In the genomic region with DNA sequence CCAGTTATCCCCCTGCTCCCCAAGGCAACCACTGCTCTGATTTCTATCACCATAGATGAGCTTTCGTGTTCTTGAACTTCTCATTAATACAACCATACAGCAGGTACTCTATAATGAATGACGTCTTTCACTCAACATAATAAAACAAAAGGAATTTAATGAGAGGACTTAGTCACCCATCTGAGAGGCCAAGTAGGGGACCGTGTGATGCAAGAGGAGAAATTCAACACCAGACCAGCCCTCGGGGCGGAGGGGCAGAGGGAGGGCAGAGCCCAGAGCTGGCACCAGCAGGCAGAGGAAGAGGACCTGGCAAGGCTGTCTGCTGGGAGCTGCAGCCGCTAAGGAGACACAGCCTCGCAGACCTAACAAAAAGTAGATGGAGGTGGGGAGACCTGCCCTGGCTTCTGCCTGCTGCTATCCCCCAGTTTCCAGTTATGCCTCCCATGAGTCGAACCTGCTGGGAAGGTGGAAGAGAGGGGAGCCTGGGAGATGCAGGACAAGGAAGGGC, we compare ENCODE assay signal across 8 cellular contexts.
DNase-seq lines count a peak whose midpoint lies in the region.

No MANE protein-coding gene starts in this region.

- no peak overlapping the region for H3K27ac Mint-ChIP-seq in activated T-cell treated with anti-CD3 and anti-CD28 coated beads, Interleukin-2, amount 50 U/mL, for 24 hours

- H3K9me3 Mint-ChIP-seq in activated T-cell treated with anti-CD3 and anti-CD28 coated beads, Interleukin-2, amount 50 U/mL, for 24 hours = no peaks in the 10 kb centered on the region

- no peak overlapping the region for H3K4me3 Mint-ChIP-seq in activated T-cell treated with anti-CD3 and anti-CD28 coated beads, Interleukin-2, amount 50 U/mL, for 24 hours

- H3K36me3 Mint-ChIP-seq in activated T-cell treated with anti-CD3 and anti-CD28 coated beads, Interleukin-2, amount 50 U/mL, for 24 hours (ENCODE audit: low read depth) = no peaks in the 10 kb centered on the region

- H3K4me1 Mint-ChIP-seq in activated T-cell treated with anti-CD3 and anti-CD28 coated beads, Interleukin-2, amount 50 U/mL, for 24 hours (ENCODE audit: low read depth) = peaks cover 16% of the 10 kb centered on the region

- H3K27me3 Mint-ChIP-seq in activated T-cell treated with anti-CD3 and anti-CD28 coated beads, Interleukin-2, amount 50 U/mL, for 24 hours = no peaks in the 10 kb centered on the region

- DNase-seq in ELR (ENCODE audit: low read depth) = peak; percentile 91
- DNase-seq in NCI-H2171 treated with DMSO at 0.1 percent for 48 hours (lab: John Stamatoyannopoulos, UW) = peak; percentile 97
- peak; percentile 97 for DNase-seq in dedifferentiated amniotic fluid mesenchymal stem cell (ENCODE audit: extremely low spot score)
- DNase-seq in midbrain (lab: John Stamatoyannopoulos, UW) = peak; percentile 12
- DNase-seq in GDM1 (lab: John Stamatoyannopoulos, UW) = no peak
- DNase-seq in stimulated activated CD4-positive, alpha-beta T cell treated with anti-CD3 and anti-CD28 coated beads, Interleukin-4, amount 100 ng/mL, for 1 hour = no peak
- no peak for DNase-seq in activated T-cell treated with anti-CD3 and anti-CD28 coated beads, Interleukin-2, amount 50 U/mL, for 24 hours
- DNase-seq in germinal center (ENCODE audit: low spot score) = no peak

Comparison
In these comparisons a context has a peak if more than half of its experiments do, and no peak if none do; other contexts are left out.
1. DNase-seq: peak in ELR (single experiment), NCI-H2171 treated with DMSO at 0.1 percent for 48 hours (single experiment), dedifferentiated amniotic fluid mesenchymal stem cell (single experiment) and midbrain (single experiment); none in GDM1 (single experiment), stimulated activated CD4-positive, alpha-beta T cell treated with anti-CD3 and anti-CD28 coated beads, Interleukin-4, amount 100 ng/mL, for 1 hour (single experiment), activated T-cell treated with anti-CD3 and anti-CD28 coated beads, Interleukin-2, amount 50 U/mL, for 24 hours (single experiment) and germinal center (single experiment).